In the genomic region with DNA sequence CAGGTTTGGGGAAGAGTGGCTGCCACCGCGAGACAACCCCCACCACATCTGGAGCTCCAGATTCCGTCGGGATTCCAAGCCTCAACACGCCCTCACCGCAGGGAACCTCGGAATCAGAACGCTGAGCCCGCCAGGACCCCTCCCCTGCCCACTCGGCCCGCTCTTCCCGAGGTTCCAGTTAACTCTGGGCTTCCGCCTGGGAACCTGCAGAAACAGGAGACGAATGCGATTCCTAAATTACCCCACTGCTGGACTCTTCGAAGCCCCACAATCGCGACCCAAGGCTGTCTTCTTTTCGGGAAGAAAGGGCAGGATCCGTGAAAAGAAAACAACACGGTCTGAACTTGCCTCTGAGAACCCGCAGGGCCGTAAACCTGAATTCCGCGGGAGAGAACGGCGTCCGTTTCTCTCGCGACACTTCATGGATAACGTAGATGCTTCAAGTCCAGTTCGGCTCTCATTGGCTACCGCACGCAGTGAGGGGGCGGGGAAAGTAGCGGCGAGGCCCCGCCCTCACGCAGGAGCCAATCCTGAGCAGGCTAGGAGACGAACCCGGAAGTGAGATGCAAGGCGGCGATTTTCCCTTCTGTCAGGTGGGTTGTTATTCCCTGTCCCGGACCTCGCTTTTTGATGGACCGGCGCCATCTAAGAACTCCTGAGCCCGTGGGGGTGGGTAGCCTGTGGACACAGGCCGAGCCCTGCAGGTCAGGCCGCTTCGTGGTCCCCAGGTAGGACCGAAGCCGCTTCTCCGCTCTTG, we compare ENCODE assay signal across 8 cellular contexts. TPM values are rescaled to one million over a fixed set of nuclear protein-coding genes. Genes with fewer than 3 reads are reported as not detected.
DNase-seq lines count a peak whose midpoint lies in the region; ATAC-seq, FAIRE-seq and TF ChIP-seq lines count a peak whose summit lies in the region.

TSS of gene ANKRD49 (plus strand) at position 542 of the 757 bp plus-strand sequence. CDS start 2,710 bp downstream, outside the sequence.
TSS of gene MRE11 (minus strand) at position 402 of the 757 bp plus-strand sequence. CDS start 1,043 bp downstream, outside the sequence.

- no peaks in the 10 kb centered on the region for H3K9me3 ChIP-seq in keratinocyte (ENCODE audit: control insufficient read depth, low read depth, low read length)

- H3K4me3 ChIP-seq in keratinocyte (ENCODE audit: control insufficient read depth in 2 of 3, extremely low read depth in 1 of 3, insufficient read depth in 2 of 3, low read depth in 1 of 3, low read length in 3 of 3), result peak within 1 kb of the TSS; percentile 84 to 93 (median 88)

- peak; percentile 100 for ATAC-seq in GM19043 (IDR thresholded peaks at IDR 0.05; ENCODE audit: low read depth, unreplicated experiment)
- peak; percentile 99 for ATAC-seq in HG03378 (IDR thresholded peaks at IDR 0.05; ENCODE audit: unreplicated experiment)

- dilution Hi-C loops in keratinocyte (cut with MboI; ENCODE audit: extremely low pct_ligation_motif_present, low sequenced_read_pairs), result no loop called here

- H3K9ac ChIP-seq in keratinocyte (ENCODE audit: control insufficient read depth, extremely low read depth, insufficient read depth, low read length), result peak within 1 kb of the TSS; percentile 95

- peak within 1 kb of the TSS; percentile 94 for H3K4me2 ChIP-seq in keratinocyte (ENCODE audit: control insufficient read depth, extremely low read depth, insufficient read depth, low read depth, low read length)

- H3K79me2 ChIP-seq in keratinocyte (ENCODE audit: control insufficient read depth, insufficient read depth, low read length), result peaks cover 19% of the 10 kb centered on the region

- no peaks in the 10 kb centered on the region for H4K20me1 ChIP-seq in keratinocyte (ENCODE audit: control insufficient read depth, extremely low read depth, insufficient read depth, low read length)

- H3K36me3 ChIP-seq in keratinocyte (ENCODE audit: control insufficient read depth in 2 of 2, extremely low read depth in 1 of 2, insufficient read depth in 2 of 2, low read length in 2 of 2), result peaks cover 4 to 7% of the 10 kb centered on the region in 2 experiments

- H2AFZ ChIP-seq in keratinocyte (ENCODE audit: control insufficient read depth, low read length), result peak within 1 kb of the TSS; percentile 98

- H3K4me1 ChIP-seq in keratinocyte (ENCODE audit: control insufficient read depth, extremely low read depth, insufficient read depth, low read length), result peaks cover 13% of the 10 kb centered on the region

- TF ChIP-seq CTCF in AG09319 (IDR thresholded peaks at IDR 0.05; ENCODE audit: low read depth, low read length) (no peak), keratinocyte (optimal IDR thresholded peaks at IDR 0.05 in 1 of 3, IDR thresholded peaks at IDR 0.05 in 1 of 3, conservative IDR thresholded peaks at IDR 0.05 in 1 of 3; ENCODE audit: extremely low read depth in 1 of 3, insufficient read depth in 2 of 3, low read length in 3 of 3) (no peak)

- FAIRE-seq in keratinocyte (lab: Jason Lieb, UNC), result peak; percentile 95

- no peaks in the 10 kb centered on the region for H3K9me1 ChIP-seq in keratinocyte (ENCODE audit: control insufficient read depth, extremely low read depth, insufficient read depth, low read length)

- DNase-seq in AG09319 (ENCODE audit: extremely low read depth, low read depth), result peak; percentile 96
- peak; percentile 93 for DNase-seq in NCI-H460 (ENCODE audit: extremely low read depth, low read depth)
- peak; percentile 92 for DNase-seq in activated CD4-positive, CD25-positive, alpha-beta regulatory T cell treated with anti-CD3 and anti-CD28 coated beads, Interleukin-2, amount 50 U/mL, for 72 hours
- peak; percentile 94 for DNase-seq in cerebellum (ENCODE audit: low spot score)
- DNase-seq in keratinocyte (ENCODE audit: low read depth, low spot score), result peak; percentile 90
- peak; percentile 91 to 93 for DNase-seq in stimulated activated CD4-positive, alpha-beta T cell treated with anti-CD3 and anti-CD28 coated beads, Interleukin-15, amount 100 ng/mL, for 1 hour (ENCODE audit: low read depth in 1 of 2, low spot score in 1 of 2)

- peak within 1 kb of the TSS; percentile 93 for H3K27ac ChIP-seq in keratinocyte (ENCODE audit: control insufficient read depth, insufficient read depth, low read length)

- H3K27me3 ChIP-seq in keratinocyte (ENCODE audit: control insufficient read depth, extremely low read depth, insufficient read depth, low read length), result no peaks in the 10 kb centered on the region

RNA-seq across cellular contexts. Expression of gene ANKRD49, which starts in this region (rescaled TPM):
- total RNA-seq in NCI-H460 (2014; rRNA removed; shearing (Covaris generic)), result 13.9 and 16.7 TPM in 2 replicates
- 24.7 and 33.5 TPM in 2 replicates for polyA plus RNA-seq in NCI-H460 (2014; cell fraction: nucleus; rRNA removed)
- 14.8 TPM for total RNA-seq in cerebellum
- 7.9 to 17.1 TPM (median 15.0 TPM) in 3 replicates for polyA plus RNA-seq in keratinocyte
- polyA plus RNA-seq in keratinocyte (2011; ENCODE audit: low read depth), result 57.7 TPM
- polyA plus RNA-seq in keratinocyte (2011; cell fraction: cytosol; rRNA removed), result 4.7 and 10.5 TPM in 2 replicates
- 18.3 and 25.2 TPM in 2 replicates for polyA plus RNA-seq in keratinocyte (2011; cell fraction: nucleus; rRNA removed)
- polyA plus RNA-seq in keratinocyte (2012; ENCODE audit: low replicate concordance), result 7.6 and 15.6 TPM in 2 replicates
- polyA minus RNA-seq in keratinocyte, result 1.2 to 7.2 TPM (median 4.1 TPM) in 3 replicates
- polyA minus RNA-seq in keratinocyte (2011; cell fraction: cytosol; rRNA and poly(A)+ RNA removed), result 5.2 TPM
- 3.3 and 4.7 TPM in 2 replicates for polyA minus RNA-seq in keratinocyte (2011; cell fraction: nucleus; rRNA and poly(A)+ RNA removed)

RNA-seq across cellular contexts. Expression of gene MRE11, which starts in this region (rescaled TPM):
- total RNA-seq in NCI-H460 (2014; rRNA removed; shearing (Covaris generic)), result 13.7 and 19.4 TPM in 2 replicates
- 21.8 and 31.2 TPM in 2 replicates for polyA plus RNA-seq in NCI-H460 (2014; cell fraction: nucleus; rRNA removed)
- 28.7 TPM for total RNA-seq in cerebellum
- 6.9 to 12.4 TPM (median 7.0 TPM) in 3 replicates for polyA plus RNA-seq in keratinocyte
- polyA plus RNA-seq in keratinocyte (2011; ENCODE audit: low read depth), result 7.5 TPM
- 4.3 and 9.6 TPM in 2 replicates for polyA plus RNA-seq in keratinocyte (2011; cell fraction: cytosol; rRNA removed)
- polyA plus RNA-seq in keratinocyte (2011; cell fraction: nucleus; rRNA removed), result 11.8 and 14.6 TPM in 2 replicates
- polyA plus RNA-seq in keratinocyte (2012; ENCODE audit: low replicate concordance), result 6.3 and 9.9 TPM in 2 replicates
- polyA minus RNA-seq in keratinocyte, result 2.0 to 12.9 TPM (median 4.6 TPM) in 3 replicates
- polyA minus RNA-seq in keratinocyte (2011; cell fraction: cytosol; rRNA and poly(A)+ RNA removed), result 9.0 TPM
- polyA minus RNA-seq in keratinocyte (2011; cell fraction: nucleus; rRNA and poly(A)+ RNA removed), result 8.1 and 18.7 TPM in 2 replicates

Comparison
In these comparisons a context has a peak if more than half of its experiments do, and no peak if none do; other contexts are left out.
1. Peak in every context shown above with its lines: DNase-seq, ATAC-seq, H3K4me3 ChIP-seq and H3K27ac ChIP-seq.